ENCODE assay signal across 9 cellular contexts in genomic region chrX:55919367-55920221, GRCh38.
A peak's percentile ranks its signal among the peaks of the same experiment; 100 is the strongest.
DNase-seq lines count a peak whose midpoint lies in the region; ATAC-seq, FAIRE-seq and TF ChIP-seq lines count a peak whose summit lies in the region.
"Had no signal": no experiment of that assay in that cellular context is flagged by ENCODE, and none has a peak within 500 bp of the region (broad histone marks: within the 10 kb centered on the region; RNA-seq: fewer than 3 reads in every experiment).

No MANE protein-coding gene starts in this region.

- no peak overlapping the region for H3K27ac ChIP-seq in testis

- WGBS in testis, 2 donors = 96 to 100% methylated on average over 1 to 12 of the region's 12 CpGs

- intact Hi-C loops in testis (cut with DNase I; ENCODE audit: low total_unique reads) = no loop called here

- H3K27me3 ChIP-seq in testis = no peaks in the 10 kb centered on the region

- TF ChIP-seq CTCF in testis (IDR thresholded peaks at IDR 0.05) (no peak), D721Med (IDR thresholded peaks at IDR 0.05; ENCODE audit: insufficient read depth, missing control alignments) (no peak)

- no peaks in the 10 kb centered on the region for H3K9me3 ChIP-seq in testis
- H3K9me3 ChIP-seq: Caco-2 had no signal

- no peak for TF ChIP-seq POLR2A in testis (IDR thresholded peaks at IDR 0.05)

- ATAC-seq in HG02943 (IDR thresholded peaks at IDR 0.05; ENCODE audit: low read depth, unreplicated experiment) = peak; percentile 94

- no peaks in the 10 kb centered on the region for H3K36me3 ChIP-seq in testis (ENCODE audit: low read depth, missing control alignments)

- no peak overlapping the region for H3K4me3 ChIP-seq in testis

- DNase-seq in ELF-1 (ENCODE audit: low read depth, low spot score) (peak; percentile 44), GM19239 (ENCODE audit: insufficient read length, low spot score) (no peak), NCI-H2171 treated with DMSO at 0.1 percent for 48 hours (lab: John Stamatoyannopoulos, UW) (peak; percentile 42), testis (no peak), COR-L47 (lab: John Stamatoyannopoulos, UW) (no peak), D721Med (ENCODE audit: insufficient read length, low spot score) (no peak)
- DNase-seq in activated CD8-positive, alpha-beta memory T cell treated with anti-CD3 and anti-CD28 coated beads for 24 hours = no peak
- DNase-seq: Caco-2 had no signal

- H3K4me1 ChIP-seq in testis = no peaks in the 10 kb centered on the region
- H3K4me1 ChIP-seq: Caco-2 had no signal

- FAIRE-seq in GM19239 (lab: Jason Lieb, UNC) (peak; percentile 100), D721Med (lab: Jason Lieb, UNC) (no peak)

Comparison
In these comparisons a context has a peak if more than half of its experiments do, and no peak if none do; other contexts are left out.
1. DNase-seq: peak in ELF-1 (single experiment) and NCI-H2171 treated with DMSO at 0.1 percent for 48 hours (single experiment); none in GM19239 (single experiment), testis (single experiment), COR-L47 (single experiment), D721Med (single experiment) and activated CD8-positive, alpha-beta memory T cell treated with anti-CD3 and anti-CD28 coated beads for 24 hours (single experiment).